Comparison of ENCODE assay signal across 13 cellular contexts in the genomic region with DNA sequence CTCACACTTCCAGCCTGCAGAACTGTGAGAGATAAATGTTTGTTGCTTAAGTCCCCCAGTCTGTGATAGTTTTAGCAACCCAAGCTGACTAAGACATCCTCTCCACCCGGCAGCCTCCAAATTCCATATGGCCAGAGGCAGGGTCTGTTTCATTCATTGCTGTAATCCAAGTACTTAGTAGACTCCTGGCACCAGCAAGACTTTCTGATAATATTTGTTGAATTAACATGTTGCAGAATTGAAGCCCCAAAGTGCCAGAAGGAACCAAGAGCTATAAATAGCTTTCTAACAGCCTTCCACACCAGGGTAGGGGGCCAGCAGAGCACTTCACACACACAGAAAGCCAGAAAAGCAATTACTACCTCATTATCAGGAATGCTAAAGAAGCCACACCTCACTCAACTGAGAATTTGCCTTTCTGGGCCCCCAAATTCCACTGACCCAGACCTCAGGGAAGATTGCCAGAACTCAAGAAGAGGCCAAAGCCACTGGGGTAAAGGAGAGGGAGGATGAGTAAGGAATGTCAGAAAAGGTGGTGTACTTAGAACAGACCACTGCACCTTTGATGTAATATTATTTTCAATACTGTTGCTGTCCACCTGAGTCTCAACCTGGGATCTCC. TPM values are rescaled to one million over a fixed set of nuclear protein-coding genes. Genes with fewer than 3 reads are reported as not detected.
DNase-seq lines count a peak whose midpoint lies in the region; ATAC-seq, FAIRE-seq and TF ChIP-seq lines count a peak whose summit lies in the region.
"Had no signal": no experiment of that assay in that cellular context is flagged by ENCODE, and none has a peak within 500 bp of the region (broad histone marks: within the 10 kb centered on the region; RNA-seq: fewer than 3 reads in every experiment).

No MANE protein-coding gene starts in this region.

- H2AFZ ChIP-seq in smooth muscle cell (ENCODE audit: low read depth), result no peak overlapping the region

- no peaks in the 10 kb centered on the region for H3K27me3 Mint-ChIP-seq in activated T-helper 17 cell treated with anti-CD3 and anti-CD28 coated beads, Interleukin-2, amount 50 U/mL, for 72 hours

- H3K27me3 ChIP-seq in smooth muscle cell (ENCODE audit: low read depth), result no peaks in the 10 kb centered on the region

- H3K4me3 Mint-ChIP-seq in activated T-helper 17 cell treated with anti-CD3 and anti-CD28 coated beads, Interleukin-2, amount 50 U/mL, for 72 hours, result peak overlapping the region; percentile 61

- DNase-seq in HCEC 1CT (peak; percentile 84), fibroblast of villous mesenchyme (ENCODE audit: low read depth) (peak; percentile 92), smooth muscle cell (lab: John Stamatoyannopoulos, UW; ENCODE audit: unreplicated experiment) (no peak), NCI-H2029 (lab: John Stamatoyannopoulos, UW) (no peak), HTR-8/SVneo (ENCODE audit: insufficient read length, low spot score) (no peak)
- DNase-seq: DMS79, NCI-H748 treated with DMSO at 0.1 percent for 48 hours, small intestine, T-helper 1 cell had no signal

- no peak for FAIRE-seq in HTR-8/SVneo (lab: Jason Lieb, UNC)
- FAIRE-seq: frontal cortex, small intestine had no signal

- TF ChIP-seq CTCF in fibroblast of villous mesenchyme (IDR thresholded peaks at IDR 0.05; ENCODE audit: insufficient read depth, low read depth, low read length) (no peak), smooth muscle cell (IDR thresholded peaks at IDR 0.05; ENCODE audit: borderline replicate concordance, insufficient read depth, poor library complexity, severe bottlenecking) (no peak)

- H3K36me3 ChIP-seq in smooth muscle cell (ENCODE audit: low read depth), result no peaks in the 10 kb centered on the region

- peaks cover 21% of the 10 kb centered on the region for H4K20me1 ChIP-seq in smooth muscle cell (ENCODE audit: low read depth)

- H3K9me3 ChIP-seq in smooth muscle cell (replicated peaks; ENCODE audit: low read depth), result no peaks in the 10 kb centered on the region

- peak overlapping the region; percentile 62 for H3K27ac Mint-ChIP-seq in activated T-helper 17 cell treated with anti-CD3 and anti-CD28 coated beads, Interleukin-2, amount 50 U/mL, for 72 hours

- no peaks in the 10 kb centered on the region for H3K9me3 Mint-ChIP-seq in activated T-helper 17 cell treated with anti-CD3 and anti-CD28 coated beads, Interleukin-2, amount 50 U/mL, for 72 hours

- H3K4me1 ChIP-seq in smooth muscle cell (ENCODE audit: low read depth), result peaks cover 39% of the 10 kb centered on the region

- H3K79me2 ChIP-seq in smooth muscle cell (ENCODE audit: low read depth), result peaks cover 7% of the 10 kb centered on the region

- H3K27ac ChIP-seq in smooth muscle cell (ENCODE audit: low read depth), result peak overlapping the region; percentile 90

- H3K4me2 ChIP-seq in smooth muscle cell, result peak overlapping the region; percentile 78

- no peak for ATAC-seq in activated T-helper 17 cell treated with anti-CD3 and anti-CD28 coated beads, Interleukin-2, amount 50 U/mL, for 72 hours (replicated peaks)
- ATAC-seq in HG03342 (IDR thresholded peaks at IDR 0.05; ENCODE audit: unreplicated experiment) (no peak), HG03521 (IDR thresholded peaks at IDR 0.05; ENCODE audit: unreplicated experiment) (no peak)

- WGBS in smooth muscle cell (ENCODE audit: low lambda C conversion rate), result 0% methylated on average over 1 of the region's 1 CpG

- peaks cover 68% of the 10 kb centered on the region for H3F3A ChIP-seq in smooth muscle cell (ENCODE audit: low read depth)

- peaks cover 5% of the 10 kb centered on the region for H3K36me3 Mint-ChIP-seq in activated T-helper 17 cell treated with anti-CD3 and anti-CD28 coated beads, Interleukin-2, amount 50 U/mL, for 72 hours (ENCODE audit: low read depth)

- peak overlapping the region; percentile 41 for H3K9ac ChIP-seq in smooth muscle cell (ENCODE audit: low read depth)

- peaks cover 67% of the 10 kb centered on the region for H3K4me1 Mint-ChIP-seq in activated T-helper 17 cell treated with anti-CD3 and anti-CD28 coated beads, Interleukin-2, amount 50 U/mL, for 72 hours

- H3K4me3 ChIP-seq in fibroblast of villous mesenchyme (ENCODE audit: low read depth, low read length) (no peak overlapping the region), smooth muscle cell (no peak overlapping the region)

RNA-seq across cellular contexts. Expression of a gene that starts 5.7 kb away (rescaled TPM):
- total RNA-seq in activated T-helper 17 cell treated with anti-CD3 and anti-CD28 coated beads, Interleukin-2, amount 50 U/mL, for 72 hours, result 10 to 100 TPM; 11.4 to 14.5 TPM
- 3.9 and 4.8 TPM in 2 replicates for total RNA-seq in fibroblast of villous mesenchyme
- 10.5 and 13.4 TPM in 2 replicates for total RNA-seq in smooth muscle cell
- polyA plus RNA-seq in smooth muscle cell, result 8.6 and 9.7 TPM in 2 replicates

RNA-seq across cellular contexts. Expression of a gene that starts 31.7 kb away (rescaled TPM):
- 10 to 100 TPM; 35.5 to 68.3 TPM for total RNA-seq in activated T-helper 17 cell treated with anti-CD3 and anti-CD28 coated beads, Interleukin-2, amount 50 U/mL, for 72 hours
- total RNA-seq in fibroblast of villous mesenchyme, result 18.1 and 20.3 TPM in 2 replicates
- 41.4 and 53.1 TPM in 2 replicates for total RNA-seq in smooth muscle cell
- polyA plus RNA-seq in smooth muscle cell, result 36.9 and 39.3 TPM in 2 replicates

Comparison
In these comparisons a context has a peak if more than half of its experiments do, and no peak if none do; other contexts are left out.
1. DNase-seq: peak in HCEC 1CT (single experiment) and fibroblast of villous mesenchyme (single experiment); none in smooth muscle cell (single experiment), NCI-H2029 (single experiment) and HTR-8/SVneo (single experiment).